In the genomic region with DNA sequence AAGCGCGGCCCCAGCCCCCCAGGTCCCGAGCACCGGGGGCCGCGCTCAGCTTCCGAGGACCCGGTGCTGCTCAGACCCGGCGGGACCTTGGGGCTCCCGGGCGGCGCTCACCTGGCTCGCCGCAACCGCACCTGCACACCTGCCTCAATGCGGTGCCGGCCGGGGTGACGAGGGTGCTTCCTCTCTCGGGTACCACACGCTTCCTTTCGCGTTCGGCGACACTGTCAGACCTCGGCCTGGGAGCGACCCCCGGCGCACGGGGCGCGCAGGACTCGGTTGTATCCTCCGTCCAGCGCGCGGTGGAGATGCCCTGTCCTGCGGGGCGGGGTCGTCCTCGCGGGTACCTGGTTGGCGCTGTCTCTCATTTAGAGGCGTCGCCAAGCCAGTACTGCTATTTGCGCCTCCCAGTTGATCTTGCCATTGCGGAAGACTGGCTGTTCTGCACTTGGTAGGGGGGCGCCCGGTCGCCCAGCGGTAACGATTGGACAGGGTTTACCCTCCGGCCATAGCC, we compare ENCODE assay signal across 8 cellular contexts.
DNase-seq lines count a peak whose midpoint lies in the region; ATAC-seq and TF ChIP-seq lines count a peak whose summit lies in the region.

No MANE protein-coding gene starts in this region.

- no peaks in the 10 kb centered on the region for H3K36me3 ChIP-seq in neuron (ENCODE audit: insufficient read depth, low read length)

- H3K4me1 ChIP-seq in neuron (ENCODE audit: insufficient read depth, low read length): peaks cover 16% of the 10 kb centered on the region

- no peaks in the 10 kb centered on the region for H3K27me3 ChIP-seq in neuron (ENCODE audit: insufficient read depth, low read length)

- POLR2A ChIA-PET in HEK293T (lab: Yijun Ruan, JAX): interaction anchor here (1.1 to 4.1 kb wide), 4 partner anchors 12 to 93 kb away, joined by 3 to 37 read pairs (median 6); a partner anchor contains a TSS

- DNase-seq in NCI-H510A treated with DMSO at 0.1 percent for 48 hours (lab: John Stamatoyannopoulos, UW) (peak; percentile 61), fibroblast of peridontal ligament (ENCODE audit: extremely low read depth) (peak; percentile 29), AG08395 (ENCODE audit: low spot score) (no peak), HEK293T (ENCODE audit: extremely low spot score) (no peak)
- peak; percentile 28 to 39 for DNase-seq in activated T-helper 1 cell treated with anti-CD3 and anti-CD28 coated beads, Interleukin-2, amount 50 U/mL, for 16 hours (ENCODE audit: low read depth in 1 of 2, low spot score in 1 of 2)

- no peak overlapping the region for H2AFZ ChIP-seq in neuron (ENCODE audit: low read depth, low read length)

- ATAC-seq in HG02623 (IDR thresholded peaks at IDR 0.05; ENCODE audit: unreplicated experiment): peak; percentile 10

- H3K4me3 ChIP-seq in GM08714 (ENCODE audit: low read length): peak overlapping the region; percentile 75
- H3K4me3 ChIP-seq in neuron (ENCODE audit: low read length): peak overlapping the region; percentile 72

- CTCF ChIA-PET in HEK293T (lab: Yijun Ruan, JAX): no interaction called here

- H3K9me3 ChIP-seq in neuron (ENCODE audit: low read length): no peaks in the 10 kb centered on the region

TF ChIP-seq in HEK293T, 16 proteins besides CTCF, POLR2A, EP300 and RAD21:
- no peak for TF ChIP-seq HDGF (IDR thresholded peaks at IDR 0.05; ENCODE audit: borderline replicate concordance)
- no peak for TF ChIP-seq BHLHE40 (IDR thresholded peaks at IDR 0.05; ENCODE audit: borderline replicate concordance)
- no peak for TF ChIP-seq FOXM1 (IDR thresholded peaks at IDR 0.05; ENCODE audit: borderline replicate concordance)
- no peak for TF ChIP-seq ELF4 (IDR thresholded peaks at IDR 0.05)
- TF ChIP-seq FOXA1 (IDR thresholded peaks at IDR 0.05): no peak
- no peak for TF ChIP-seq LEF1 (IDR thresholded peaks at IDR 0.05; ENCODE audit: borderline replicate concordance)
- no peak for TF ChIP-seq SUZ12 (IDR thresholded peaks at IDR 0.05)
- TF ChIP-seq L3MBTL2 (conservative IDR thresholded peaks at IDR 0.05): no peak
- no peak for TF ChIP-seq FOXK2 (IDR thresholded peaks at IDR 0.05)
- TF ChIP-seq, protein P1, sequence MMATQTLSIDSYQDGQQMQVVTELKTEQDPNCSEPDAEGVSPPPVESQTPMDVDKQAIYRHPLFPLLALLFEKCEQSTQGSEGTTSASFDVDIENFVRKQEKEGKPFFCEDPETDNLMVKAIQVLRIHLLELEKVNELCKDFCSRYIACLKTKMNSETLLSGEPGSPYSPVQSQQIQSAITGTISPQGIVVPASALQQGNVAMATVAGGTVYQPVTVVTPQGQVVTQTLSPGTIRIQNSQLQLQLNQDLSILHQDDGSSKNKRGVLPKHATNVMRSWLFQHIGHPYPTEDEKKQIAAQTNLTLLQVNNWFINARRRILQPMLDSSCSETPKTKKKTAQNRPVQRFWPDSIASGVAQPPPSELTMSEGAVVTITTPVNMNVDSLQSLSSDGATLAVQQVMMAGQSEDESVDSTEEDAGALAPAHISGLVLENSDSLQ (IDR thresholded peaks at IDR 0.05): no peak
- no peak for TF ChIP-seq CTBP1 (IDR thresholded peaks at IDR 0.05; ENCODE audit: borderline replicate concordance)
- no peak for TF ChIP-seq NFRKB (IDR thresholded peaks at IDR 0.05)
- no peak for TF ChIP-seq SP1 (IDR thresholded peaks at IDR 0.05)
- TF ChIP-seq ZNF384 (IDR thresholded peaks at IDR 0.05): no peak
- TF ChIP-seq TARDBP (IDR thresholded peaks at IDR 0.05): no peak

Comparison
In these comparisons a context has a peak if more than half of its experiments do, and no peak if none do; other contexts are left out.
1. DNase-seq: peak in NCI-H510A treated with DMSO at 0.1 percent for 48 hours (single experiment), activated T-helper 1 cell treated with anti-CD3 and anti-CD28 coated beads, Interleukin-2, amount 50 U/mL, for 16 hours (2 of 2) and fibroblast of peridontal ligament (single experiment); none in AG08395 (single experiment) and HEK293T (single experiment).